In the genomic region with DNA sequence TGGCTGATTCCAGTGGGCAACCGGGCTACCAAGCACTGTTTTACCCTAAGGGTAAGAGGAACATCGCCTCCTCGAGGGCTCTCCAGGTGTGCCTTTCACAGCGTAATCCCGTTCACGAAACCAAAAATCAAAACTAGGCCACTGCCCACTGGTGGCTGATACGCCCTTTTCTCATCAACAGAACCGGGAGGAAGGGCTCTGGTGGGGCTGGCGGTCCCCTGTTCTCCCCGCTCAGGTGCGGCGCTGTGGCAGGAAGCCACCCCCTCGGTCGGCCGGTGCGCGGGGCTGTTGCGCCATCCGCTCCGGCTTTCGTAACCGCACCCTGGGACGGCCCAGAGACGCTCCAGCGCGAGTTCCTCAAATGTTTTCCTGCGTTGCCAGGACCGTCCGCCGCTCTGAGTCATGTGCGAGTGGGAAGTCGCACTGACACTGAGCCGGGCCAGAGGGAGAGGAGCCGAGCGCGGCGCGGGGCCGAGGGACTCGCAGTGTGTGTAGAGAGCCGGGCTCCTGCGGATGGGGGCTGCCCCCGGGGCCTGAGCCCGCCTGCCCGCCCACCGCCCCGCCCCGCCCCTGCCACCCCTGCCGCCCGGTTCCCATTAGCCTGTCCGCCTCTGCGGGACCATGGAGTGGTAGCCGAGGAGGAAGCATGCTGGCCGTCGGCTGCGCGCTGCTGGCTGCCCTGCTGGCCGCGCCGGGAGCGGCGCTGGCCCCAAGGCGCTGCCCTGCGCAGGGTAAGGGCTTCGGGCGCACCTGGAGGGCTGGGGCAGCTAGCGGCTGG, we compare ENCODE assay signal across 9 cellular contexts. TPM values are rescaled to one million over a fixed set of nuclear protein-coding genes. Genes with fewer than 3 reads are reported as not detected.
DNase-seq lines count a peak whose midpoint lies in the region; ATAC-seq, FAIRE-seq and TF ChIP-seq lines count a peak whose summit lies in the region.
"Had no signal": no experiment of that assay in that cellular context is flagged by ENCODE, and none has a peak within 500 bp of the region (broad histone marks: within the 10 kb centered on the region; RNA-seq: fewer than 3 reads in every experiment).

Gene IL6R, plus strand, starts transcription at position 360 of the 778 bp plus-strand sequence. Its CDS starts 287 bp downstream, at position 647.

- H2AFZ ChIP-seq in keratinocyte (ENCODE audit: control insufficient read depth, low read length), result peak within 1 kb of the TSS; percentile 80
- H2AFZ ChIP-seq in smooth muscle cell (ENCODE audit: low read depth), result no peak within 1 kb of the TSS

- H3K9me1 ChIP-seq in keratinocyte (ENCODE audit: control insufficient read depth, extremely low read depth, insufficient read depth, low read length), result no peaks in the 10 kb centered on the region

- H3K4me2 ChIP-seq in keratinocyte (ENCODE audit: control insufficient read depth, extremely low read depth, insufficient read depth, low read depth, low read length) (peak within 1 kb of the TSS; percentile 98), smooth muscle cell (peak within 1 kb of the TSS; percentile 97)

- no peaks in the 10 kb centered on the region for H4K20me1 ChIP-seq in keratinocyte (ENCODE audit: control insufficient read depth, extremely low read depth, insufficient read depth, low read length)
- no peaks in the 10 kb centered on the region for H4K20me1 ChIP-seq in smooth muscle cell (ENCODE audit: low read depth)

- H3K79me2 ChIP-seq in keratinocyte (ENCODE audit: control insufficient read depth, insufficient read depth, low read length), result peaks cover 15% of the 10 kb centered on the region
- peaks cover 7% of the 10 kb centered on the region for H3K79me2 ChIP-seq in smooth muscle cell (ENCODE audit: low read depth)

- H3K9ac ChIP-seq in keratinocyte (ENCODE audit: control insufficient read depth, extremely low read depth, insufficient read depth, low read length), result peak within 1 kb of the TSS; percentile 93
- H3K9ac ChIP-seq in smooth muscle cell (ENCODE audit: low read depth), result peak within 1 kb of the TSS; percentile 98

- H3F3A ChIP-seq in smooth muscle cell (ENCODE audit: low read depth), result peaks cover 19% of the 10 kb centered on the region

- ATAC-seq in GM21717 (IDR thresholded peaks at IDR 0.05; ENCODE audit: unreplicated experiment) (peak; percentile 34), GM18498 (IDR thresholded peaks at IDR 0.05; ENCODE audit: unreplicated experiment) (no peak)

- H3K27ac ChIP-seq in keratinocyte (ENCODE audit: control insufficient read depth, insufficient read depth, low read length), result peak within 1 kb of the TSS; percentile 92
- H3K27ac ChIP-seq in smooth muscle cell (ENCODE audit: low read depth), result peak within 1 kb of the TSS; percentile 94

- no peak for FAIRE-seq in keratinocyte (lab: Jason Lieb, UNC)
- FAIRE-seq: colon had no signal

- H3K9me3 ChIP-seq in keratinocyte (ENCODE audit: control insufficient read depth, low read depth, low read length) (no peaks in the 10 kb centered on the region), smooth muscle cell (replicated peaks; ENCODE audit: low read depth) (no peaks in the 10 kb centered on the region)

- no peaks in the 10 kb centered on the region for H3K27me3 ChIP-seq in keratinocyte (ENCODE audit: control insufficient read depth, extremely low read depth, insufficient read depth, low read length)
- peaks cover 2% of the 10 kb centered on the region for H3K27me3 ChIP-seq in smooth muscle cell (ENCODE audit: low read depth)

- no peaks in the 10 kb centered on the region for H3K36me3 ChIP-seq in keratinocyte (ENCODE audit: control insufficient read depth in 2 of 2, extremely low read depth in 1 of 2, insufficient read depth in 2 of 2, low read length in 2 of 2)
- H3K36me3 ChIP-seq in smooth muscle cell (ENCODE audit: low read depth), result no peaks in the 10 kb centered on the region

- H3K4me1 ChIP-seq in keratinocyte (ENCODE audit: control insufficient read depth, extremely low read depth, insufficient read depth, low read length), result peaks cover 34% of the 10 kb centered on the region
- peaks cover 20% of the 10 kb centered on the region for H3K4me1 ChIP-seq in smooth muscle cell (ENCODE audit: low read depth)

- dilution Hi-C loops in keratinocyte (cut with MboI; ENCODE audit: extremely low pct_ligation_motif_present, low sequenced_read_pairs), result no loop called here

- H3K4me3 ChIP-seq in choroid plexus epithelial cell (ENCODE audit: low read depth, low read length) (peak within 1 kb of the TSS; percentile 67), keratinocyte (ENCODE audit: control insufficient read depth in 2 of 3, extremely low read depth in 1 of 3, insufficient read depth in 2 of 3, low read depth in 1 of 3, low read length in 3 of 3) (peak within 1 kb of the TSS; percentile 55 to 84 (median 81)), smooth muscle cell (peak within 1 kb of the TSS; percentile 70)

- 2% methylated on average over 62 of the region's 67 CpGs for WGBS in smooth muscle cell (ENCODE audit: low lambda C conversion rate)

- DNase-seq in Caki2 (ENCODE audit: low read depth) (peak; percentile 89), MV-4-11 (lab: John Stamatoyannopoulos, UW) (peak; percentile 95), choroid plexus epithelial cell (ENCODE audit: low read depth) (peak; percentile 85), keratinocyte (ENCODE audit: low read depth, low spot score) (no peak), smooth muscle cell (lab: John Stamatoyannopoulos, UW; ENCODE audit: unreplicated experiment) (peak; percentile 87)
- peak; percentile 35 to 73 (median 58) for DNase-seq in activated CD4-positive, CD25-positive, alpha-beta regulatory T cell (lab: John Stamatoyannopoulos, UW)

- peak; percentile 40 for TF ChIP-seq CTCF in choroid plexus epithelial cell (conservative IDR thresholded peaks at IDR 0.05; ENCODE audit: low read depth, low read length)
- peak in 2 of 3 experiments; percentile 65 to 79 for TF ChIP-seq CTCF in keratinocyte (optimal IDR thresholded peaks at IDR 0.05 in 1 of 3, IDR thresholded peaks at IDR 0.05 in 1 of 3, conservative IDR thresholded peaks at IDR 0.05 in 1 of 3; ENCODE audit: extremely low read depth in 1 of 3, insufficient read depth in 2 of 3, low read length in 3 of 3)
- no peak for TF ChIP-seq CTCF in smooth muscle cell (IDR thresholded peaks at IDR 0.05; ENCODE audit: borderline replicate concordance, insufficient read depth, poor library complexity, severe bottlenecking)

- in situ Hi-C loops in Caki2 (cut with HindIII; ENCODE audit: low pct_unique_long_range_greater_than_20kb, low sequenced_read_pairs), result no loop called here

RNA-seq across cellular contexts. Expression of gene IL6R, which starts in this region (rescaled TPM):
- total RNA-seq in Caki2 (2014; rRNA removed; shearing (Covaris generic); ENCODE audit: low replicate concordance), result 6.5 and 17.5 TPM in 2 replicates
- 12.6 to 24.1 TPM (median 15.9 TPM) in 3 replicates for polyA plus RNA-seq in keratinocyte
- polyA plus RNA-seq in keratinocyte (2011; ENCODE audit: low read depth), result 12.4 TPM
- 8.2 and 11.1 TPM in 2 replicates for polyA plus RNA-seq in keratinocyte (2011; cell fraction: cytosol; rRNA removed)
- polyA plus RNA-seq in keratinocyte (2011; cell fraction: nucleus; rRNA removed), result 30.5 and 37.3 TPM in 2 replicates
- polyA plus RNA-seq in keratinocyte (2012; ENCODE audit: low replicate concordance), result 9.3 and 24.5 TPM in 2 replicates
- 33.9 to 71.2 TPM (median 38.4 TPM) in 3 replicates for polyA minus RNA-seq in keratinocyte
- 28.0 TPM for polyA minus RNA-seq in keratinocyte (2011; cell fraction: cytosol; rRNA and poly(A)+ RNA removed)
- polyA minus RNA-seq in keratinocyte (2011; cell fraction: nucleus; rRNA and poly(A)+ RNA removed), result 38.8 and 51.2 TPM in 2 replicates
- total RNA-seq in smooth muscle cell, result 1.3 and 1.8 TPM in 2 replicates
- 1.9 TPM in 2 replicates for polyA plus RNA-seq in smooth muscle cell
